In genomic region chr2:127076290-127076689, GRCh38 we compare ENCODE assay signal across 22 cellular contexts. TPM values are rescaled to one million over a fixed set of nuclear protein-coding genes. Genes with fewer than 3 reads are reported as not detected.
DNase-seq lines count a peak whose midpoint lies in the region; ATAC-seq and TF ChIP-seq lines count a peak whose summit lies in the region.
"Had no signal": no experiment of that assay in that cellular context is flagged by ENCODE, and none has a peak within 500 bp of the region (broad histone marks: within the 10 kb centered on the region; RNA-seq: fewer than 3 reads in every experiment).

No MANE protein-coding gene starts in this region.

- H3K27ac ChIP-seq in adrenal gland, result peak overlapping the region in 3 of 5 donors; percentile 63 to 94 (median 91)
- peak overlapping the region; percentile 42 to 70 for H3K27ac ChIP-seq in uterus
- H3K27ac ChIP-seq: A549, body of pancreas, left lung, transverse colon, WERI-Rb-1 had no signal

- H3K27me3 ChIP-seq in adrenal gland, result no peaks in the 10 kb centered on the region
- no peaks in the 10 kb centered on the region for H3K27me3 ChIP-seq in uterus
- H3K27me3 ChIP-seq: body of pancreas, left lung, transverse colon had no signal

- peak overlapping the region; percentile 78 to 98 for H3K27ac Mint-ChIP-seq in activated naive CD4-positive, alpha-beta T cell treated with anti-CD3 and anti-CD28 coated beads, Interleukin-2, amount 50 U/mL, for 72 hours
- H3K27ac Mint-ChIP-seq in activated naive CD4-positive, alpha-beta T cell treated with anti-CD3 and anti-CD28 coated beads, Interleukin-2, amount 10 ng/mL, durations not matched to agents 7 days and 5 days, result no peak overlapping the region
- peak overlapping the region; percentile 56 to 99 (median 90) for H3K27ac Mint-ChIP-seq in naive thymus-derived CD8-positive, alpha-beta T cell

- H3K4me3 ChIP-seq in adrenal gland (no peak overlapping the region), uterus (no peak overlapping the region)
- H3K4me3 ChIP-seq: A549, body of pancreas, left lung, transverse colon had no signal

- CTCF ChIA-PET in activated naive CD4-positive, alpha-beta T cell treated with anti-CD3 and anti-CD28 coated beads, Interleukin-2, amount 10 ng/mL, durations not matched to agents 7 days and 5 days (lab: Charles Lee), result interaction anchor here (8.1 kb wide), 1 partner anchor 8 kb away, joined by 52 read pairs; no protein-coding TSS in a partner anchor

- POLR2A ChIA-PET in naive thymus-derived CD8-positive, alpha-beta T cell (lab: Charles Lee), result interaction anchor here (0.8 to 1.5 kb wide), 2 partner anchors 12 to 31 kb away, joined by 3 read pairs; partner anchors contain the start of gene BIN1

- intact Hi-C loops in adrenal gland (cut with DNase I) (loop anchor here in 1 of 2 donors (10.0 kb wide), 1 partner anchor 69 kb away; no protein-coding TSS in a partner anchor), uterus (cut with DNase I; ENCODE audit: low total_unique reads) (no loop called here)

- H3K36me3 ChIP-seq in adrenal gland (replicated peaks in 1 of 2), result no peaks in the 10 kb centered on the region
- H3K36me3 ChIP-seq in uterus, result no peaks in the 10 kb centered on the region
- H3K36me3 ChIP-seq: left lung, transverse colon had no signal

- no peaks in the 10 kb centered on the region for H3K9me3 Mint-ChIP-seq in activated naive CD4-positive, alpha-beta T cell treated with anti-CD3 and anti-CD28 coated beads, Interleukin-2, amount 50 U/mL, for 72 hours
- H3K9me3 Mint-ChIP-seq in activated naive CD4-positive, alpha-beta T cell treated with anti-CD3 and anti-CD28 coated beads, Interleukin-2, amount 10 ng/mL, durations not matched to agents 7 days and 5 days, result no peaks in the 10 kb centered on the region
- no peaks in the 10 kb centered on the region for H3K9me3 Mint-ChIP-seq in naive thymus-derived CD8-positive, alpha-beta T cell

- peaks cover 54 to 63% of the 10 kb centered on the region in 2 donors for H3K4me1 ChIP-seq in adrenal gland (replicated peaks in 1 of 2)
- H3K4me1 ChIP-seq in uterus, result peaks cover 0 to 28% of the 10 kb centered on the region in 2 donors

- peaks cover 0 to 7% of the 10 kb centered on the region in 2 donors for H3K36me3 Mint-ChIP-seq in activated naive CD4-positive, alpha-beta T cell treated with anti-CD3 and anti-CD28 coated beads, Interleukin-2, amount 50 U/mL, for 72 hours
- peaks cover 39% of the 10 kb centered on the region for H3K36me3 Mint-ChIP-seq in activated naive CD4-positive, alpha-beta T cell treated with anti-CD3 and anti-CD28 coated beads, Interleukin-2, amount 10 ng/mL, durations not matched to agents 7 days and 5 days
- H3K36me3 Mint-ChIP-seq in naive thymus-derived CD8-positive, alpha-beta T cell, result peaks cover 0 to 34% (median 0%) of the 10 kb centered on the region in 3 donors

- no peak for DNase-seq in activated naive CD4-positive, alpha-beta T cell treated with anti-CD3 and anti-CD28 coated beads, Interleukin-2, amount 50 U/mL, for 72 hours (ENCODE audit: low spot score in 2 of 2)
- no peak for DNase-seq in activated naive CD4-positive, alpha-beta T cell treated with anti-CD3 and anti-CD28 coated beads, Interleukin-2, amount 10 ng/mL, durations not matched to agents 7 days and 5 days
- DNase-seq in adrenal gland (no peak), uterus (no peak), activated T-cell treated with anti-CD3 and anti-CD28 coated beads for 4 hours (no peak)
- no peak for DNase-seq in naive thymus-derived CD8-positive, alpha-beta T cell
- DNase-seq: activated CD8-positive, alpha-beta memory T cell treated with anti-CD3 and anti-CD28 coated beads for 24 hours; activated gamma-delta T cell; body of pancreas; DMS79 treated with DMSO at 0.1 percent for 48 hours; left lung; NCI-H1417; NCI-H524 treated with DMSO at 0.1 percent for 48 hours; SHP77; small intestine; stimulated activated CD4-positive, alpha-beta T cell treated with anti-CD3 and anti-CD28 coated beads, Interleukin-4, amount 100 ng/mL, for 4 hours; T-helper 1 cell; transverse colon; WERI-Rb-1 had no signal

- no peak overlapping the region for H3K4me3 Mint-ChIP-seq in activated naive CD4-positive, alpha-beta T cell treated with anti-CD3 and anti-CD28 coated beads, Interleukin-2, amount 10 ng/mL, durations not matched to agents 7 days and 5 days
- H3K4me3 Mint-ChIP-seq in naive thymus-derived CD8-positive, alpha-beta T cell, result peak overlapping the region in 3 of 10 donors; percentile 22 to 93 (median 36)

- H3K27me3 Mint-ChIP-seq in activated naive CD4-positive, alpha-beta T cell treated with anti-CD3 and anti-CD28 coated beads, Interleukin-2, amount 10 ng/mL, durations not matched to agents 7 days and 5 days, result no peaks in the 10 kb centered on the region
- H3K27me3 Mint-ChIP-seq in naive thymus-derived CD8-positive, alpha-beta T cell, result no peaks in the 10 kb centered on the region

- no peaks in the 10 kb centered on the region for H3K9me3 ChIP-seq in adrenal gland (replicated peaks in 1 of 3)
- no peaks in the 10 kb centered on the region for H3K9me3 ChIP-seq in uterus
- H3K9me3 ChIP-seq: A549, body of pancreas, left lung, transverse colon had no signal

- peaks cover 47% of the 10 kb centered on the region for H3K4me1 Mint-ChIP-seq in activated naive CD4-positive, alpha-beta T cell treated with anti-CD3 and anti-CD28 coated beads, Interleukin-2, amount 10 ng/mL, durations not matched to agents 7 days and 5 days
- peaks cover 41 to 90% (median 67%) of the 10 kb centered on the region in 4 donors for H3K4me1 Mint-ChIP-seq in naive thymus-derived CD8-positive, alpha-beta T cell

- no peak for TF ChIP-seq CTCF in adrenal gland (IDR thresholded peaks at IDR 0.05)
- no peak for TF ChIP-seq CTCF in uterus (IDR thresholded peaks at IDR 0.05)

- no peak for TF ChIP-seq POLR2A in adrenal gland (IDR thresholded peaks at IDR 0.05)
- TF ChIP-seq POLR2A in uterus (IDR thresholded peaks at IDR 0.05), result no peak

- no peak for ATAC-seq in activated naive CD4-positive, alpha-beta T cell treated with anti-CD3 and anti-CD28 coated beads, Interleukin-2, amount 50 U/mL, for 72 hours
- no peak for ATAC-seq in naive thymus-derived CD8-positive, alpha-beta T cell
- no peak for ATAC-seq in GM21576 (IDR thresholded peaks at IDR 0.05; ENCODE audit: unreplicated experiment)
- no peak for ATAC-seq in HG03097 (IDR thresholded peaks at IDR 0.05; ENCODE audit: low FRiP score, unreplicated experiment)
- ATAC-seq: A549, body of pancreas, left lung had no signal

- WGBS in adrenal gland, 4 donors, result 83 to 96% (median 92%) methylated on average over 5 of the region's 5 CpGs

RNA-seq across cellular contexts. Expression of gene BIN1, which starts 30.7 kb away (rescaled TPM):
- total RNA-seq in activated naive CD4-positive, alpha-beta T cell treated with anti-CD3 and anti-CD28 coated beads, Interleukin-2, amount 50 U/mL, for 72 hours, result 10 to 100 TPM; 43.0 to 98.3 TPM
- total RNA-seq in adrenal gland, result 100 to 1,000 TPM in 7 of 8 donors, 10 to 100 TPM in 1; 84.0 to 207 (median 134) TPM
- 100 to 1,000 TPM in 1 of 3 donors, 10 to 100 TPM in 2; 80.3 to 113 (median 97.5) TPM for polyA plus RNA-seq in adrenal gland
- 100 to 1,000 TPM; 130 to 132 TPM for total RNA-seq in naive thymus-derived CD8-positive, alpha-beta T cell
- polyA plus RNA-seq in naive thymus-derived CD8-positive, alpha-beta T cell, result 100 to 1,000 TPM; 156 to 189 (median 167) TPM
- total RNA-seq in uterus, result 100 to 1,000 TPM in 1 of 4 donors, 10 to 100 TPM in 3; 41.5 to 112 (median 57.8) TPM
